1 cellular context compared by ENCODE assay signal in the genomic region with DNA sequence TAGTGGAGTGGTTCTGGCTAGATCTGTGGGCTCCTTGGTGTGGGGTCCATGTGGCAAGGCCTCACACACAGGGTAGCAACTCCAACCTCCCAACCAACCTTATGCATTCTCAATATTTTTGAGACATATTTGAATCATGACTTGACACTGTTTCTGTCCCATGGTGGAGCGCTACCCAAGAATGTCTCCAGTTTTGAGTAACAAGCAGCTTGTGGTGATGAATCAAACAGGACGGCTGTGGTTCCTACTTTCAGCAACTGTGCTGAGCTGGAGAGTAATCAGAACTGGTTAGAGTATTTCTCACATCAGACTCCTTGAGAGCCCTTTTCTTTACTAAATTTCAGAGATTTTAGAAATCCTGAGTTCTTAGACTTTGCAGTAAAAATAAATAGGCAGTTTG.
A peak's percentile ranks its signal among the peaks of the same experiment; 100 is the strongest.
TF ChIP-seq lines count a peak whose summit lies in the region.

No MANE protein-coding gene starts in this region.

TF ChIP-seq in GM12878, 131 proteins besides CTCF, POLR2A, EP300 and RAD21:
- TF ChIP-seq LARP7 (IDR thresholded peaks at IDR 0.05) = no peak
- TF ChIP-seq FOXK2 (IDR thresholded peaks at IDR 0.05) = no peak
- no peak for TF ChIP-seq CHD4 (IDR thresholded peaks at IDR 0.05)
- TF ChIP-seq NFIC (IDR thresholded peaks at IDR 0.05; ENCODE audit: low read depth, low read length) = 0 out of 2 replicates have a peak, but pooled peaks have one; percentile 20
- no peak for TF ChIP-seq ZBED1 (IDR thresholded peaks at IDR 0.05; ENCODE audit: borderline replicate concordance)
- TF ChIP-seq PAX5 (IDR thresholded peaks at IDR 0.05; ENCODE audit: borderline replicate concordance, low read depth, low read length) = peak; percentile 80; the same call in 1 of the 2 replicates
- TF ChIP-seq MEF2B (IDR thresholded peaks at IDR 0.05; ENCODE audit: partially characterized antibody, poor library complexity, severe bottlenecking) = peak; percentile 33
- TF ChIP-seq SMARCA5 (IDR thresholded peaks at IDR 0.05) = no peak
- no peak for TF ChIP-seq JUND (IDR thresholded peaks at IDR 0.05; ENCODE audit: low read depth, low read length)
- TF ChIP-seq KDM1A (IDR thresholded peaks at IDR 0.05; ENCODE audit: borderline replicate concordance) = no peak
- no peak for TF ChIP-seq SP1 (IDR thresholded peaks at IDR 0.05; ENCODE audit: low read depth, low read length)
- no peak for TF ChIP-seq SMC3 (IDR thresholded peaks at IDR 0.05; ENCODE audit: borderline replicate concordance, low read length)
- TF ChIP-seq HDAC2 (IDR thresholded peaks at IDR 0.05) = no peak
- TF ChIP-seq GABPA (IDR thresholded peaks at IDR 0.05; ENCODE audit: low read depth) = 0 out of 2 replicates have a peak, but pooled peaks have one; percentile 18
- 0 out of 2 replicates have a peak, but pooled peaks have one; percentile 13 for TF ChIP-seq MEF2A (IDR thresholded peaks at IDR 0.05; ENCODE audit: insufficient read depth, low read depth, low read length)
- TF ChIP-seq IRF4 (IDR thresholded peaks at IDR 0.05; ENCODE audit: low read depth, low read length) = peak; percentile 90
- TF ChIP-seq NR2C1 (IDR thresholded peaks at IDR 0.05) = no peak
- TF ChIP-seq HCFC1 (IDR thresholded peaks at IDR 0.05; ENCODE audit: low read length) = no peak
- TF ChIP-seq PAX8 (IDR thresholded peaks at IDR 0.05) = no peak
- no peak for TF ChIP-seq YBX1 (IDR thresholded peaks at IDR 0.05)
- no peak for TF ChIP-seq BHLHE40 (IDR thresholded peaks at IDR 0.05; ENCODE audit: borderline replicate concordance in 1 of 2, low read depth in 2 of 2, low read length in 1 of 2)
- TF ChIP-seq MXI1 (IDR thresholded peaks at IDR 0.05; ENCODE audit: low read depth, low read length) = no peak
- no peak for TF ChIP-seq CEBPB (IDR thresholded peaks at IDR 0.05; ENCODE audit: borderline replicate concordance in 1 of 2, low read depth in 2 of 2, low read length in 2 of 2)
- TF ChIP-seq KLF5 (IDR thresholded peaks at IDR 0.05; ENCODE audit: partially characterized antibody) = no peak
- no peak for TF ChIP-seq NBN (IDR thresholded peaks at IDR 0.05)
- TF ChIP-seq, protein P1, sequence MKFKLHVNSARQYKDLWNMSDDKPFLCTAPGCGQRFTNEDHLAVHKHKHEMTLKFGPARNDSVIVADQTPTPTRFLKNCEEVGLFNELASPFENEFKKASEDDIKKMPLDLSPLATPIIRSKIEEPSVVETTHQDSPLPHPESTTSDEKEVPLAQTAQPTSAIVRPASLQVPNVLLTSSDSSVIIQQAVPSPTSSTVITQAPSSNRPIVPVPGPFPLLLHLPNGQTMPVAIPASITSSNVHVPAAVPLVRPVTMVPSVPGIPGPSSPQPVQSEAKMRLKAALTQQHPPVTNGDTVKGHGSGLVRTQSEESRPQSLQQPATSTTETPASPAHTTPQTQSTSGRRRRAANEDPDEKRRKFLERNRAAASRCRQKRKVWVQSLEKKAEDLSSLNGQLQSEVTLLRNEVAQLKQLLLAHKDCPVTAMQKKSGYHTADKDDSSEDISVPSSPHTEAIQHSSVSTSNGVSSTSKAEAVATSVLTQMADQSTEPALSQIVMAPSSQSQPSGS (IDR thresholded peaks at IDR 0.05; ENCODE audit: low read length) = peak; percentile 47; the same call in 1 of the 2 replicates
- peak; percentile 48; the same call in 1 of the 2 replicates for TF ChIP-seq BCL11A (IDR thresholded peaks at IDR 0.05; ENCODE audit: low read depth, low read length)
- TF ChIP-seq, protein P2, sequence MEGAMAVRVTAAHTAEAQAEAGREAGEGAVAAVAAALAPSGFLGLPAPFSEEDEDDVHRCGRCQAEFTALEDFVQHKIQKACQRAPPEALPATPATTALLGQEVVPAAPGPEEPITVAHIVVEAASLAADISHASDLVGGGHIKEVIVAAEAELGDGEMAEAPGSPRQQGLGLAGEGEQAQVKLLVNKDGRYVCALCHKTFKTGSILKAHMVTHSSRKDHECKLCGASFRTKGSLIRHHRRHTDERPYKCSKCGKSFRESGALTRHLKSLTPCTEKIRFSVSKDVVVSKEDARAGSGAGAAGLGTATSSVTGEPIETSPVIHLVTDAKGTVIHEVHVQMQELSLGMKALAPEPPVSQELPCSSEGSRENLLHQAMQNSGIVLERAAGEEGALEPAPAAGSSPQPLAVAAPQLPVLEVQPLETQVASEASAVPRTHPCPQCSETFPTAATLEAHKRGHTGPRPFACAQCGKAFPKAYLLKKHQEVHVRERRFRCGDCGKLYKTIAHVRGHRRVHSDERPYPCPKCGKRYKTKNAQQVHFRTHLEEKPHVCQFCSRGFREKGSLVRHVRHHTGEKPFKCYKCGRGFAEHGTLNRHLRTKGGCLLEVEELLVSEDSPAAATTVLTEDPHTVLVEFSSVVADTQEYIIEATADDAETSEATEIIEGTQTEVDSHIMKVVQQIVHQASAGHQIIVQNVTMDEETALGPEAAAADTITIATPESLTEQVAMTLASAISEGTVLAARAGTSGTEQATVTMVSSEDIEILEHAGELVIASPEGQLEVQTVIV (IDR thresholded peaks at IDR 0.05; ENCODE audit: borderline replicate concordance, partially characterized antibody) = no peak
- TF ChIP-seq, protein P3, sequence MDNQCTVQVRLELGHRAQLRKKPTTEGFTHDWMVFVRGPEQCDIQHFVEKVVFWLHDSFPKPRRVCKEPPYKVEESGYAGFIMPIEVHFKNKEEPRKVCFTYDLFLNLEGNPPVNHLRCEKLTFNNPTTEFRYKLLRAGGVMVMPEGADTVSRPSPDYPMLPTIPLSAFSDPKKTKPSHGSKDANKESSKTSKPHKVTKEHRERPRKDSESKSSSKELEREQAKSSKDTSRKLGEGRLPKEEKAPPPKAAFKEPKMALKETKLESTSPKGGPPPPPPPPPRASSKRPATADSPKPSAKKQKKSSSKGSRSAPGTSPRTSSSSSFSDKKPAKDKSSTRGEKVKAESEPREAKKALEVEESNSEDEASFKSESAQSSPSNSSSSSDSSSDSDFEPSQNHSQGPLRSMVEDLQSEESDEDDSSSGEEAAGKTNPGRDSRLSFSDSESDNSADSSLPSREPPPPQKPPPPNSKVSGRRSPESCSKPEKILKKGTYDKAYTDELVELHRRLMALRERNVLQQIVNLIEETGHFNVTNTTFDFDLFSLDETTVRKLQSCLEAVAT (IDR thresholded peaks at IDR 0.05) = no peak
- TF ChIP-seq TBL1XR1 (IDR thresholded peaks at IDR 0.05; ENCODE audit: low read depth, low read length) = no peak
- TF ChIP-seq EED (IDR thresholded peaks at IDR 0.05; ENCODE audit: low read depth) = peak; percentile 34; the same call in 1 of the 2 replicates
- no peak for TF ChIP-seq SIX5 (IDR thresholded peaks at IDR 0.05; ENCODE audit: low read depth, low read length, severe bottlenecking)
- peak; percentile 84 for TF ChIP-seq JUNB (IDR thresholded peaks at IDR 0.05)
- no peak for TF ChIP-seq SREBF2 (IDR thresholded peaks at IDR 0.05; ENCODE audit: low read length)
- no peak for TF ChIP-seq SREBF1 (IDR thresholded peaks at IDR 0.05; ENCODE audit: low read length)
- TF ChIP-seq RUNX3 (IDR thresholded peaks at IDR 0.05; ENCODE audit: low read length) = peak; percentile 85
- TF ChIP-seq WRNIP1 (IDR thresholded peaks at IDR 0.05; ENCODE audit: borderline replicate concordance, low read depth, low read length) = no peak
- no peak for TF ChIP-seq TCF12 (IDR thresholded peaks at IDR 0.05; ENCODE audit: low read depth, low read length)
- TF ChIP-seq, protein P4, sequence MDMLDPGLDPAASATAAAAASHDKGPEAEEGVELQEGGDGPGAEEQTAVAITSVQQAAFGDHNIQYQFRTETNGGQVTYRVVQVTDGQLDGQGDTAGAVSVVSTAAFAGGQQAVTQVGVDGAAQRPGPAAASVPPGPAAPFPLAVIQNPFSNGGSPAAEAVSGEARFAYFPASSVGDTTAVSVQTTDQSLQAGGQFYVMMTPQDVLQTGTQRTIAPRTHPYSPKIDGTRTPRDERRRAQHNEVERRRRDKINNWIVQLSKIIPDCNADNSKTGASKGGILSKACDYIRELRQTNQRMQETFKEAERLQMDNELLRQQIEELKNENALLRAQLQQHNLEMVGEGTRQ (IDR thresholded peaks at IDR 0.05; ENCODE audit: borderline replicate concordance, low read depth, low read length) = no peak
- TF ChIP-seq KAT2A (conservative IDR thresholded peaks at IDR 0.05; ENCODE audit: control insufficient read depth, low read depth, low read length) = no peak
- no peak for TF ChIP-seq POLR2AphosphoS2 (IDR thresholded peaks at IDR 0.05; ENCODE audit: low read depth, low read length)
- TF ChIP-seq RCOR1 (conservative IDR thresholded peaks at IDR 0.05; ENCODE audit: low read depth, low read length) = no peak
- TF ChIP-seq ATF7 (IDR thresholded peaks at IDR 0.05; ENCODE audit: low read depth) = no peak
